ENCODE assay signal across 13 cellular contexts in the genomic region with DNA sequence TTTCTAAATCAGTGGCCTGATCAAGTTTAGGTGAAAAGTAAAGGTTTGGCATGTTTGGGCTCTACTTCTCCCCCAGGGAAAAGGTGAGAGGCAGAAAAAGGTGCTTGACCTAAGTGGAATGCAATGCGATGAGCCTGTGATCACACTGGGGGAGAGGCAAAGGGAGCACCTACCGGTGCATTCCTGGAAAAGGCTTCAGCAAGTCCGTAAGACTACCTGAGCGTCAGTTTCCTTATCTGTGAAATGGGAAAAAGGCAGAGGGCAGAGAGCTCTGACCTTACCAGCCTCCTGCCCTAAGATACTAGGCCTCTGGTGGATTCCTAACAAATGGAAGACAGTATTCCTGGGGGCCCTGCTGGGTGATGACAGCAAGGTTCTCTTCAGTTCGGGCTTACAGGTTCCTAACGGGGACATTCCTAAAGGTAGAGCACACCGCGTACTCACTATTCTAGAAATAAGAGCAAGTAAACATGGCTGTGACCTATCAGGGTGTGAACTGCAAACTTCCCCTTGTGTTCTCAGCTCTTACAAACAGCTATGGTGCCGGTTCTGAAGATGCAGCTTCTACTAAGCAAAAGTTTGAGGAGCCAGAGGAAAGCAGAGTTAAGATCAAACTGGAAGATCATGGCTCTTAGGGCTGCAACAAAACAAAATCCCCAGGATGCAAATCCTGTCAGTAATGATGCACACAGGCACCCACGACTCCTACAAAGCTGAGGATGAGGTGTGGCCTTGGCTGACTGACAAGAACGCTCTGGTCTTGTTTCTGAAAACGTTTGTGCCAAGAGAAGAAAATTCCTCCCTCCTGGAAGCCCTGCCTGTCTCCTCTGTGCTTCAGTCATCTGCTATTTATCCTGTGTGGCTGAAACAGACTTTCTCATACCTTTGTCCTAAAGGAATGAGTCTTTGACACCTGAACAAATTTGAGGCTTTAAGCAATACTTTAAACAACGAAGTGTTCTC. TPM values are rescaled to one million over a fixed set of nuclear protein-coding genes. Genes with fewer than 3 reads are reported as not detected.
A peak's percentile ranks its signal among the peaks of the same experiment; 100 is the strongest.
DNase-seq lines count a peak whose midpoint lies in the region; ATAC-seq and TF ChIP-seq lines count a peak whose summit lies in the region.
"Had no signal": no experiment of that assay in that cellular context is flagged by ENCODE, and none has a peak within 500 bp of the region (broad histone marks: within the 10 kb centered on the region; RNA-seq: fewer than 3 reads in every experiment).

No MANE protein-coding gene starts in this region.

- H3K4me1 Mint-ChIP-seq in Calu3 (ENCODE audit: low read depth, unreplicated experiment) (no peaks in the 10 kb centered on the region), endodermal cell (peaks cover 25% of the 10 kb centered on the region)
- H3K4me1 Mint-ChIP-seq: B cell had no signal

- H3K27ac ChIP-seq in adrenal gland (peak overlapping the region in 4 of 5 donors; percentile 34 to 86 (median 64)), heart left ventricle (peak overlapping the region; percentile 67 to 86 (median 78)), endodermal cell (ENCODE audit: low read depth, low read length) (no peak overlapping the region)
- H3K27ac ChIP-seq: WERI-Rb-1 had no signal

- WGBS in adrenal gland, 4 donors: 64 to 70% (median 66%) methylated on average over 12 to 13 of the region's 13 CpGs
- 41 to 52% (median 46%) methylated on average over 13 of the region's 13 CpGs for WGBS in heart left ventricle, 4 donors
- 74% methylated on average over 12 to 13 of the region's 13 CpGs for WGBS in endodermal cell (ENCODE audit: insufficient coverage in 1 of 2, insufficient read length in 1 of 2), 2 experiments

- H3K9me3 ChIP-seq in adrenal gland (replicated peaks in 1 of 3): no peaks in the 10 kb centered on the region
- H3K9me3 ChIP-seq in heart left ventricle: no peaks in the 10 kb centered on the region
- no peaks in the 10 kb centered on the region for H3K9me3 ChIP-seq in endodermal cell (ENCODE audit: control insufficient read depth, low read length)

- TF ChIP-seq POLR2A in adrenal gland (IDR thresholded peaks at IDR 0.05): no peak
- TF ChIP-seq POLR2A in heart left ventricle (IDR thresholded peaks at IDR 0.05): no peak

- DNase-seq in Calu3: peak; percentile 11
- peak; percentile 39 to 89 (median 80) for DNase-seq in adrenal gland
- peak in 4 of 5 donors; percentile 64 to 88 (median 76) for DNase-seq in heart left ventricle
- DNase-seq in posterior vena cava (ENCODE audit: low spot score): peak; percentile 78
- no peak for DNase-seq in SK-N-DZ (ENCODE audit: low spot score)
- no peak for DNase-seq in endodermal cell
- DNase-seq in DMS153 (lab: John Stamatoyannopoulos, UW): no peak
- DNase-seq in NCI-H69 (lab: John Stamatoyannopoulos, UW): no peak
- DNase-seq: Kasumi-1, NCI-H82, retina, WERI-Rb-1 had no signal

- H3K27ac Mint-ChIP-seq in Calu3 (ENCODE audit: unreplicated experiment) (no peak overlapping the region), endodermal cell (no peak overlapping the region)
- H3K27ac Mint-ChIP-seq: B cell had no signal

- no peak overlapping the region for H3K4me3 Mint-ChIP-seq in Calu3 (ENCODE audit: low read depth, unreplicated experiment)
- H3K4me3 Mint-ChIP-seq in endodermal cell: no peak overlapping the region
- H3K4me3 Mint-ChIP-seq: B cell had no signal

- H3K36me3 ChIP-seq in adrenal gland (replicated peaks in 1 of 2) (no peaks in the 10 kb centered on the region), heart left ventricle (no peaks in the 10 kb centered on the region), endodermal cell (ENCODE audit: control insufficient read depth, insufficient read depth, low read length) (no peaks in the 10 kb centered on the region)
- H3K36me3 ChIP-seq: WERI-Rb-1 had no signal

- CTCF ChIA-PET in Calu3 (lab: Charles Lee): interaction anchor here (1.1 kb wide), 1 partner anchor 11 kb away, joined by 5 read pairs; no protein-coding TSS in a partner anchor

- ATAC-seq in heart left ventricle: peak; percentile 58 to 84 (median 66)

- H3K9ac ChIP-seq in endodermal cell (ENCODE audit: extremely low read depth, low read length, poor library complexity, severe bottlenecking): no peak overlapping the region

- no peak for TF ChIP-seq CTCF in Calu3 (IDR thresholded peaks at IDR 0.05; ENCODE audit: unreplicated experiment)
- no peak for TF ChIP-seq CTCF in adrenal gland (IDR thresholded peaks at IDR 0.05)
- no peak for TF ChIP-seq CTCF in heart left ventricle (IDR thresholded peaks at IDR 0.05)
- TF ChIP-seq CTCF in endodermal cell (conservative IDR thresholded peaks at IDR 0.05): no peak

- intact Hi-C loops in Calu3 (cut with micrococcal nuclease; ENCODE audit: unreplicated experiment) (no loop called here), adrenal gland (cut with DNase I) (no loop called here), heart left ventricle (cut with DNase I) (loop anchor here in 1 of 10 donors (2.0 kb wide), 1 partner anchor 28 kb away; no protein-coding TSS in a partner anchor), posterior vena cava (cut with DNase I) (no loop called here)

- no peaks in the 10 kb centered on the region for H3K27me3 Mint-ChIP-seq in Calu3 (ENCODE audit: unreplicated experiment)
- H3K27me3 Mint-ChIP-seq in endodermal cell (ENCODE audit: insufficient read depth): peaks cover 3% of the 10 kb centered on the region

- H3K4me3 ChIP-seq in adrenal gland (no peak overlapping the region), heart left ventricle (no peak overlapping the region), endodermal cell (ENCODE audit: low read length) (no peak overlapping the region)

- no peaks in the 10 kb centered on the region for H3K27me3 ChIP-seq in adrenal gland
- H3K27me3 ChIP-seq in heart left ventricle: no peaks in the 10 kb centered on the region
- peaks cover 7% of the 10 kb centered on the region for H3K27me3 ChIP-seq in endodermal cell (ENCODE audit: control insufficient read depth, insufficient read depth, low read length, poor library complexity, severe bottlenecking)

- no TSS peak for BruUV-seq in Calu3 (replicated peaks; lab: Mats Ljungman, UMichigan)

- H3K4me1 ChIP-seq in adrenal gland (replicated peaks in 1 of 2) (peaks cover 22 to 39% of the 10 kb centered on the region in 2 donors), heart left ventricle (peaks cover 12 to 48% (median 33%) of the 10 kb centered on the region in 12 donors), endodermal cell (ENCODE audit: control insufficient read depth, insufficient read depth, low read length) (peaks cover 19% of the 10 kb centered on the region)

- no peaks in the 10 kb centered on the region for H3K36me3 Mint-ChIP-seq in Calu3 (ENCODE audit: insufficient read depth, unreplicated experiment)
- H3K36me3 Mint-ChIP-seq in endodermal cell (ENCODE audit: low read depth): no peaks in the 10 kb centered on the region

- H3K9me3 Mint-ChIP-seq in Calu3 (ENCODE audit: low read depth, unreplicated experiment): no peaks in the 10 kb centered on the region
- no peaks in the 10 kb centered on the region for H3K9me3 Mint-ChIP-seq in endodermal cell

RNA-seq across cellular contexts. Expression of gene ACSL5, which starts 13.3 kb away (rescaled TPM):
- total RNA-seq in Calu3 (2022) (35.3 and 59.2 TPM in 2 replicates), adrenal gland (1 to 10 TPM; 2.1 to 8.6 (median 6.7) TPM), heart left ventricle (10 to 100 TPM in 3 of 9 donors, 1 to 10 TPM in 6; 4.6 to 23.8 (median 7.0) TPM), posterior vena cava (10 to 100 TPM; 13.1 to 14.7 TPM), endodermal cell (not detected)
- polyA plus RNA-seq in adrenal gland (1 to 10 TPM; 4.9 to 7.5 (median 7.4) TPM), heart left ventricle (1 to 10 TPM; 4.0 to 7.6 TPM)
- 0.64 TPM in 1 of 2 replicates, not detected in the other for polyA plus RNA-seq in SK-N-DZ (2014; cell fraction: cytosol; rRNA removed)
- not detected in 2 replicates for polyA plus RNA-seq in SK-N-DZ (2014; cell fraction: nucleus; rRNA removed)
- not detected for polyA plus RNA-seq in endodermal cell (2013, experiment 1 of 2)
- not detected for polyA plus RNA-seq in endodermal cell (2013, experiment 2 of 2)

Comparison
In these comparisons a context has a peak if more than half of its experiments do, and no peak if none do; other contexts are left out.
1. DNase-seq: peak in Calu3 (single experiment), adrenal gland (7 of 7), heart left ventricle (4 of 5) and posterior vena cava (single experiment); none in SK-N-DZ (single experiment), endodermal cell (single experiment), DMS153 (single experiment) and NCI-H69 (single experiment).